ENCODE assay signal across 9 cellular contexts in genomic region chr18:33460681-33461080, GRCh38. TPM values are rescaled to one million over a fixed set of nuclear protein-coding genes. Genes with fewer than 3 reads are reported as not detected.
"Had no signal": no experiment of that assay in that cellular context is flagged by ENCODE, and none has a peak within 500 bp of the region (broad histone marks: within the 10 kb centered on the region; RNA-seq: fewer than 3 reads in every experiment).

No MANE protein-coding gene starts in this region.

- FAIRE-seq: G401.6, GM12878, GM12891, GM12892, GM18507, GM19239 had no signal

- H3K4me3 ChIP-seq: GM12878 had no signal

- DNase-seq: GDM1, GF-D8 had no signal

RNA-seq across cellular contexts. Expression of gene CCDC178, which starts 20.2 kb away (rescaled TPM):
- total RNA-seq: G401, GM12878 had no signal
